In the genomic region with DNA sequence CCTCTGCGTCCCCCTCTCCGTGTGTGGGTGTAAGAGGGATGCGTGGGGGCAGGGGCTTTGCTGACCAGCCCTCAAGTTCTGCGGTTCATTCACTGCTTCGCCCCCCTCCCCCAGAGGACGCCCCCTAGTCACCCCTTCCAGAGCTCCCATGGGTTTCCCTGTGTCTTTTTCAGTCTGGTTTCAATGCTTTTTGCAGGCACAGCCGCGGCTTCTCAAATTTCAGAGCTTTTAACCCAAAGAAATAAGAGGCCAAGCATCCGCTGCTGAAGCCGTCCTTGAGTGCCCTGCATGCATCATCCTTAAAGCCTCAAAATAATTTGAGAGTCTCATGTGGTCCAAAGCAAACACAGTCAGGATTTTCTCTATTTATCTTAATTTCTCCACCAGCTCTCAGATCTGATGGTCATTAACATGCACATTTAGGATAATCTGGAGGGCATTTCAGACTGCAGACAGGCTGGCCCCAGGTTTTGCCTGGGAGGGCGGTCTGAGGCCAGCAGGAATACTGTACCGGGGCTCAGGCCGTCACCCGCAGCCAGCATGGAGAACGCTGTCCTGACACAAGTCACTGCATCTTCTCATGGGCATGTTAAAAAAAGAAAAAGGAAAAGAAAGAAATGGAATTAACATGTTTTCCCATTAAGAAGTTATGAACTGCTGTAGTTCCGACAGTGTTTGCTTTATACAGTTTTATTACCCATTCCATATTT, we compare ENCODE assay signal across 20 cellular contexts.
"Had no signal": no experiment of that assay in that cellular context is flagged by ENCODE, and none has a peak within 500 bp of the region (broad histone marks: within the 10 kb centered on the region; RNA-seq: fewer than 3 reads in every experiment).

No MANE protein-coding gene starts in this region.

- H3K27ac ChIP-seq: dorsolateral prefrontal cortex, thoracic aorta, upper lobe of right lung had no signal

- H3K27me3 ChIP-seq: upper lobe of right lung had no signal

- H3K4me1 ChIP-seq: upper lobe of right lung had no signal

- H3K9me3 ChIP-seq: thoracic aorta, upper lobe of right lung had no signal

- ATAC-seq: activated CD8-positive, alpha-beta T cell treated with anti-CD3 and anti-CD28 coated beads for 36 hours; naive thymus-derived CD4-positive, alpha-beta T cell; stimulated activated naive B cell treated with anti-CD40 and anti-IgM and Interleukin-4, amounts not matched to agents 10 μg/mL and 1 μg/mL and 100 μg/mL, for 72 hours; upper lobe of right lung had no signal

- DNase-seq: activated CD4-positive, alpha-beta T cell treated with anti-CD3 and anti-CD28 coated beads for 48 hours; activated CD4-positive, CD25-positive, alpha-beta regulatory T cell; activated CD8-positive, alpha-beta T cell treated with anti-CD3 and anti-CD28 coated beads for 36 hours; activated naive CD4-positive, alpha-beta T cell treated with Interleukin-2 at 50 U/mL for 16 hours; activated naive CD8-positive, alpha-beta T cell treated with anti-CD3 and anti-CD28 coated beads, Interleukin-2, amount 10 ng/mL, durations not matched to agents 7 days and 5 days; activated T-cell treated with anti-CD3 and anti-CD28 coated beads, Interleukin-2, amount 50 U/mL, for 1 hour; amygdala; caudate nucleus; dorsolateral prefrontal cortex; erythroblast; foreskin melanocyte; head of caudate nucleus; mesenchymal stem cell; naive thymus-derived CD4-positive, alpha-beta T cell; occipital lobe; posterior cingulate gyrus; retina; stimulated activated naive B cell treated with anti-CD40 and anti-IgM and Interleukin-4, amounts not matched to agents 10 μg/mL and 1 μg/mL and 100 μg/mL, for 72 hours; upper lobe of right lung had no signal

- H3K4me3 ChIP-seq: dorsolateral prefrontal cortex, thoracic aorta, upper lobe of right lung had no signal

- H3K36me3 ChIP-seq: thoracic aorta, upper lobe of right lung had no signal
